Comparison of ENCODE assay signal across 24 cellular contexts in genomic region chr7:107046511-107047259, GRCh38. TPM values are rescaled to one million over a fixed set of nuclear protein-coding genes. Genes with fewer than 3 reads are reported as not detected.
DNase-seq lines count a peak whose midpoint lies in the region; ATAC-seq and TF ChIP-seq lines count a peak whose summit lies in the region.
"Had no signal": no experiment of that assay in that cellular context is flagged by ENCODE, and none has a peak within 500 bp of the region (broad histone marks: within the 10 kb centered on the region; RNA-seq: fewer than 3 reads in every experiment).

No MANE protein-coding gene starts in this region.

- ATAC-seq in PC-3 (no peak), GM21360 (IDR thresholded peaks at IDR 0.05; ENCODE audit: unreplicated experiment) (no peak)
- ATAC-seq in activated CD4-positive, alpha-beta T cell treated with anti-CD3 and anti-CD28 coated beads for 36 hours: no peak
- ATAC-seq: activated T-cell treated with anti-CD3 and anti-CD28 coated beads, Interleukin-2, amount 50 U/mL, for 72 hours; esophagus mucosa; HCT116; Panc1; psoas muscle; stimulated activated naive CD8-positive, alpha-beta T cell treated with anti-CD3 and anti-CD28 coated beads, Interleukin-15, Interleukin-2, amounts not matched to agents 100 U/mL and 50 U/mL, for 24 hours had no signal

- H3K4me2 ChIP-seq in PC-3 (ENCODE audit: low read length): peak overlapping the region; percentile 92; the same call in 1 of the 2 replicates
- H3K4me2 ChIP-seq in smooth muscle cell: no peak overlapping the region

- H3K27me3 ChIP-seq in HUES64 (ENCODE audit: insufficient read depth, low read length) (peaks cover 14% of the 10 kb centered on the region; the same call in 1 of the 2 replicates), PC-3 (ENCODE audit: low read length) (peaks cover 53% of the 10 kb centered on the region), esophagus squamous epithelium (peaks cover 0 to 32% (median 2%) of the 10 kb centered on the region in 4 donors), smooth muscle cell (ENCODE audit: low read depth) (no peaks in the 10 kb centered on the region)
- H3K27me3 ChIP-seq: SJCRH30, tibial nerve had no signal

- no peak overlapping the region for H3K4me3 Mint-ChIP-seq in activated CD4-positive, alpha-beta T cell treated with anti-CD3 and anti-CD28 coated beads for 36 hours
- H3K4me3 Mint-ChIP-seq: activated naive CD4-positive, alpha-beta T cell treated with anti-CD3 and anti-CD28 coated beads, Interleukin-2, amount 10 ng/mL, durations not matched to agents 7 days and 5 days had no signal

- POLR2A ChIA-PET in PC-3 (lab: Charles Lee; ENCODE audit: unreplicated experiment): no interaction called here
- POLR2A ChIA-PET in activated CD4-positive, alpha-beta T cell treated with anti-CD3 and anti-CD28 coated beads for 36 hours (lab: Charles Lee): interaction anchor here (0.6 kb wide), 1 partner anchor 697 kb away, joined by 3 read pairs; no protein-coding TSS in a partner anchor

- no TSS peak for BruUV-seq in PC-3 (replicated peaks; lab: Mats Ljungman, UMichigan)

- TF ChIP-seq CTCF in PC-3 (conservative IDR thresholded peaks at IDR 0.05; ENCODE audit: low read depth, low read length) (no peak), esophagus squamous epithelium (IDR thresholded peaks at IDR 0.05) (no peak), smooth muscle cell (IDR thresholded peaks at IDR 0.05; ENCODE audit: borderline replicate concordance, insufficient read depth, poor library complexity, severe bottlenecking) (no peak)

- no peaks in the 10 kb centered on the region for H3K79me2 ChIP-seq in PC-3 (ENCODE audit: low read length)
- no peaks in the 10 kb centered on the region for H3K79me2 ChIP-seq in smooth muscle cell (ENCODE audit: low read depth)

- H3K27me3 Mint-ChIP-seq in activated CD4-positive, alpha-beta T cell treated with anti-CD3 and anti-CD28 coated beads for 36 hours: peaks cover 34% of the 10 kb centered on the region

- H3K36me3 ChIP-seq in HUES64 (ENCODE audit: insufficient read depth, low read length) (no peaks in the 10 kb centered on the region), PC-3 (ENCODE audit: low read depth, low read length) (no peaks in the 10 kb centered on the region), esophagus squamous epithelium (no peaks in the 10 kb centered on the region), smooth muscle cell (ENCODE audit: low read depth) (no peaks in the 10 kb centered on the region)
- H3K36me3 ChIP-seq: SJCRH30, tibial nerve had no signal

- H3F3A ChIP-seq in PC-3 (ENCODE audit: low read length, unreplicated experiment): no peaks in the 10 kb centered on the region
- H3F3A ChIP-seq in smooth muscle cell (ENCODE audit: low read depth): peaks cover 5% of the 10 kb centered on the region

- H3K9me3 ChIP-seq in HUES64 (ENCODE audit: insufficient read depth, low read depth, low read length) (no peaks in the 10 kb centered on the region), PC-3 (ENCODE audit: low read length) (no peaks in the 10 kb centered on the region), esophagus squamous epithelium (no peaks in the 10 kb centered on the region), smooth muscle cell (replicated peaks; ENCODE audit: low read depth) (no peaks in the 10 kb centered on the region)
- H3K9me3 ChIP-seq: psoas muscle, SJCRH30, tibial nerve had no signal

- no peak for TF ChIP-seq POLR2A in esophagus squamous epithelium (IDR thresholded peaks at IDR 0.05)

- DNase-seq in PC-3 (peak; percentile 15), esophagus squamous epithelium (lab: John Stamatoyannopoulos, UW) (no peak), smooth muscle cell (lab: John Stamatoyannopoulos, UW; ENCODE audit: unreplicated experiment) (no peak), NCI-H1092 treated with DMSO at 0.1 percent for 48 hours (lab: John Stamatoyannopoulos, UW) (no peak)
- DNase-seq in activated CD4-positive, alpha-beta T cell treated with anti-CD3 and anti-CD28 coated beads for 36 hours: no peak
- DNase-seq: activated CD4-positive, CD25-positive, alpha-beta regulatory T cell treated with anti-CD3 and anti-CD28 coated beads, Interleukin-2, amount 50 U/mL, for 72 hours; activated naive CD4-positive, alpha-beta T cell treated with anti-CD3 and anti-CD28 coated beads, Interleukin-2, amount 10 ng/mL, durations not matched to agents 7 days and 5 days; activated T-cell treated with anti-CD3 and anti-CD28 coated beads, Interleukin-2, amount 50 U/mL, for 72 hours; aorta; COR-L47; DND-41; naive B cell; psoas muscle; stimulated activated CD4-positive, alpha-beta T cell treated with anti-CD3 and anti-CD28 coated beads, Interleukin-4, amount 100 ng/mL, for 1 hour; stimulated activated naive CD8-positive, alpha-beta T cell treated with anti-CD3 and anti-CD28 coated beads, Interleukin-15, Interleukin-2, amounts not matched to agents 100 U/mL and 50 U/mL, for 24 hours had no signal

- no peak overlapping the region for H3K27ac Mint-ChIP-seq in activated CD4-positive, alpha-beta T cell treated with anti-CD3 and anti-CD28 coated beads for 36 hours
- H3K27ac Mint-ChIP-seq: activated naive CD4-positive, alpha-beta T cell treated with anti-CD3 and anti-CD28 coated beads, Interleukin-2, amount 10 ng/mL, durations not matched to agents 7 days and 5 days; activated T-cell treated with anti-CD3 and anti-CD28 coated beads, Interleukin-2, amount 50 U/mL, for 72 hours; naive B cell; T-helper 2 cell treated with Interferon-gamma antibody and Interleukin-4, amounts not matched to agents 5 μg/mL and 100 μg/mL, for 36 hours had no signal

- H3K9ac ChIP-seq in HUES64 (ENCODE audit: low read depth, low read length) (no peak overlapping the region), PC-3 (ENCODE audit: low read length) (no peak overlapping the region), smooth muscle cell (ENCODE audit: low read depth) (no peak overlapping the region)

- 90% methylated on average over 6 of the region's 6 CpGs for WGBS in HUES64
- 56 to 59% methylated on average over 6 of the region's 6 CpGs for WGBS in esophagus squamous epithelium, 2 donors
- 83% methylated on average over 6 of the region's 6 CpGs for WGBS in smooth muscle cell (ENCODE audit: low lambda C conversion rate)

- CTCF ChIA-PET in PC-3 (lab: Charles Lee): no interaction called here
- CTCF ChIA-PET in activated CD4-positive, alpha-beta T cell treated with anti-CD3 and anti-CD28 coated beads for 36 hours (lab: Charles Lee): no interaction called here

- no peaks in the 10 kb centered on the region for H3K36me3 Mint-ChIP-seq in activated CD4-positive, alpha-beta T cell treated with anti-CD3 and anti-CD28 coated beads for 36 hours (ENCODE audit: low read depth)
- H3K36me3 Mint-ChIP-seq: activated naive CD4-positive, alpha-beta T cell treated with anti-CD3 and anti-CD28 coated beads, Interleukin-2, amount 10 ng/mL, durations not matched to agents 7 days and 5 days had no signal

- H3K4me3 ChIP-seq in HUES64 (ENCODE audit: low read length) (0 out of 2 replicates have a peak overlapping the region, but pooled peaks have one; percentile 73), PC-3 (ENCODE audit: low read length) (no peak overlapping the region), esophagus squamous epithelium (peak overlapping the region in 3 of 4 donors; percentile 67 to 84 (median 68)), smooth muscle cell (peak overlapping the region; percentile 54)

- H4K20me1 ChIP-seq in PC-3 (ENCODE audit: low read length) (no peaks in the 10 kb centered on the region), smooth muscle cell (ENCODE audit: low read depth) (no peaks in the 10 kb centered on the region)

- H3K4me1 ChIP-seq in HUES64 (ENCODE audit: insufficient read depth, low read length) (peaks cover 38% of the 10 kb centered on the region), PC-3 (ENCODE audit: insufficient read depth, low read length) (peaks cover 24% of the 10 kb centered on the region), esophagus squamous epithelium (peaks cover 9 to 34% (median 11%) of the 10 kb centered on the region in 3 donors), smooth muscle cell (ENCODE audit: low read depth) (no peaks in the 10 kb centered on the region)

- intact Hi-C loops in PC-3 (cut with micrococcal nuclease) (loop anchor here (10.0 kb wide), 1 partner anchor 252 kb away; no protein-coding TSS in a partner anchor), esophagus squamous epithelium (cut with DNase I) (no loop called here)
- intact Hi-C loops in activated CD4-positive, alpha-beta T cell treated with anti-CD3 and anti-CD28 coated beads for 36 hours (cut with DNase I, micrococcal nuclease): no loop called here

- no peaks in the 10 kb centered on the region for H3K9me3 Mint-ChIP-seq in activated CD4-positive, alpha-beta T cell treated with anti-CD3 and anti-CD28 coated beads for 36 hours (ENCODE audit: low read depth)
- H3K9me3 Mint-ChIP-seq: activated naive CD4-positive, alpha-beta T cell treated with anti-CD3 and anti-CD28 coated beads, Interleukin-2, amount 10 ng/mL, durations not matched to agents 7 days and 5 days; activated T-cell treated with anti-CD3 and anti-CD28 coated beads, Interleukin-2, amount 50 U/mL, for 72 hours; central memory CD8-positive, alpha-beta T cell; T-helper 2 cell treated with Interferon-gamma antibody and Interleukin-4, amounts not matched to agents 5 μg/mL and 100 μg/mL, for 36 hours had no signal

- H3K27ac ChIP-seq in HUES64 (ENCODE audit: low read depth, low read length): no peak overlapping the region
- no peak overlapping the region for H3K27ac ChIP-seq in PC-3 (ENCODE audit: low read length)
- no peak overlapping the region for H3K27ac ChIP-seq in esophagus squamous epithelium
- no peak overlapping the region for H3K27ac ChIP-seq in smooth muscle cell (ENCODE audit: low read depth)
- H3K27ac ChIP-seq: psoas muscle, SJCRH30, tibial nerve had no signal

- peaks cover 18% of the 10 kb centered on the region for H3K4me1 Mint-ChIP-seq in activated CD4-positive, alpha-beta T cell treated with anti-CD3 and anti-CD28 coated beads for 36 hours

- H3K9me2 ChIP-seq in PC-3 (replicated peaks; ENCODE audit: low read length): no peaks in the 10 kb centered on the region

- no peak overlapping the region for H2AFZ ChIP-seq in PC-3 (ENCODE audit: low read length)
- no peak overlapping the region for H2AFZ ChIP-seq in smooth muscle cell (ENCODE audit: low read depth)

RNA-seq across cellular contexts. Expression of gene PRKAR2B, which starts 2.2 kb away (rescaled TPM):
- polyA plus RNA-seq in HUES64 (2013, experiment 1 of 2): 17.1 TPM
- polyA plus RNA-seq in HUES64 (2013, experiment 2 of 2): 16.7 TPM
- total RNA-seq in PC-3 (2014; rRNA removed) (0.29 and 1.5 TPM in 2 replicates), esophagus squamous epithelium (10 to 100 TPM in 1 of 4 donors, 1 to 10 TPM in 3; 1.1 to 23.1 (median 4.2) TPM), smooth muscle cell (3.5 and 4.4 TPM in 2 replicates)
- 3.4 and 6.1 TPM in 2 replicates for polyA plus RNA-seq in smooth muscle cell
- 1 to 10 TPM in 1 of 2 experiments, under 1 TPM in 1; 0.93 to 1.4 TPM for total RNA-seq in activated CD4-positive, alpha-beta T cell treated with anti-CD3 and anti-CD28 coated beads for 36 hours
